Comparison of ENCODE assay signal across 8 cellular contexts in the genomic region with DNA sequence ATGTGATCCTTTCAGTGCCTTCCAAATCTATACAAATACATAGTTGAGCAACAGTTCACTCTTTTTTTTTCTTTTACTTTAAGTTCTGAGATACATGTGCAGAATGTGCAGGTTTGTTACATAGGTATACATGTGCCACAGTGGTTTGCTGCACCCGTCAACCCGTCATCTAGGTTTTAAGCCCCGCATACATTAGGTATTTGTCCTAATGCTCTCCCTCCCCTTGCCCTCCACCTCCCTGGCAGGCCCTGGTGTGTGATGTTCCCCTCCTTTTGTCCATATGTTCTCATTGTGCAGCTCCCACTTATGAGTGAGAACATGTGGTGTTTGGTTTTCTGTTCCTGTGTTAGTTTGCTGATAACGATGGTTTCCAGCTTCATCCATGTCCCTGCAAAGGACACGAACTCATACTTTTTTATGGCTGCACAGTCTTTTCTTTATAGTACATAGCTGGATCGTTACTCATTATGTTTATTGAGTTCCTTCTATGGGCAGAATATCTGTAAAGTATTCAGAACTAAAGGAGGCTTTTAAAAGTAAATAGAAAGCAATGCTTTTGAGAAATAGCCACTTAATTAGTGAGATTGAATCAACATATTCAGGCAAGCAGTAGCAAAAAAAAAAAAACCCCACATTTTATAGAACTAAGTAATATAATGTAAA.
DNase-seq lines count a peak whose midpoint lies in the region; ATAC-seq, FAIRE-seq and TF ChIP-seq lines count a peak whose summit lies in the region.
"Not testable (repeated sequence)": the region's sequence is repeated elsewhere in the genome, so short reads cannot be mapped to it uniquely, and the experiment has no call there.

No MANE protein-coding gene starts in this region.

- not testable (repeated sequence) for BruUV-seq in Panc1 (replicated peaks; lab: Mats Ljungman, UMichigan)

- not testable (repeated sequence) for H3K4me3 Mint-ChIP-seq in astrocyte (ENCODE audit: unreplicated experiment); mesothelial cell of epicardium
- peak overlapping the region; percentile 43 for H3K4me3 Mint-ChIP-seq in type B pancreatic cell

- H3K27me3 ChIP-seq in Panc1 (ENCODE audit: control insufficient read depth, insufficient read depth, low read length); astrocyte (ENCODE audit: insufficient read depth, low read length): not testable (repeated sequence)

- H3K36me3 ChIP-seq in Panc1 (ENCODE audit: control insufficient read depth, insufficient read depth, low read length); astrocyte (ENCODE audit: insufficient read depth, low read length): not testable (repeated sequence)

- H3K79me2 ChIP-seq in astrocyte (ENCODE audit: insufficient read depth, low read length): not testable (repeated sequence)

- not testable (repeated sequence) for H3K27ac ChIP-seq in Panc1 (ENCODE audit: low read length)
- peak overlapping the region; percentile 49 for H3K27ac ChIP-seq in astrocyte (ENCODE audit: low read depth, low read length)

- peak overlapping the region; percentile 2 for H3K27ac Mint-ChIP-seq in astrocyte (ENCODE audit: unreplicated experiment)
- H3K27ac Mint-ChIP-seq in mesothelial cell of epicardium: peak overlapping the region; percentile 58
- peak overlapping the region; percentile 76 for H3K27ac Mint-ChIP-seq in type B pancreatic cell

- not testable (repeated sequence) for FAIRE-seq in astrocyte (lab: Jason Lieb, UNC)

- TF ChIP-seq CTCF in Panc1 (IDR thresholded peaks at IDR 0.05); astrocyte (IDR thresholded peaks at IDR 0.05; ENCODE audit: insufficient read depth, low read depth, low read length); fibroblast of pulmonary artery (IDR thresholded peaks at IDR 0.05; ENCODE audit: low read length, missing control alignments); mesothelial cell of epicardium (IDR thresholded peaks at IDR 0.05; ENCODE audit: unreplicated experiment); type B pancreatic cell (conservative IDR thresholded peaks at IDR 0.05): not testable (repeated sequence)

- peaks cover 22% of the 10 kb centered on the region for H3K4me1 Mint-ChIP-seq in astrocyte (ENCODE audit: low read depth, unreplicated experiment)
- H3K4me1 Mint-ChIP-seq in mesothelial cell of epicardium: peaks cover 24% of the 10 kb centered on the region
- peaks cover 14% of the 10 kb centered on the region for H3K4me1 Mint-ChIP-seq in type B pancreatic cell (ENCODE audit: unreplicated experiment)

- CTCF ChIA-PET in Panc1 (lab: Charles Lee): not testable (repeated sequence)

- not testable (repeated sequence) for H3K4me1 ChIP-seq in Panc1 (ENCODE audit: control insufficient read depth, insufficient read depth, low read length)
- peaks cover 15% of the 10 kb centered on the region for H3K4me1 ChIP-seq in astrocyte (ENCODE audit: insufficient read depth, low read length)

- not testable (repeated sequence) for H3K4me3 ChIP-seq in Panc1 (ENCODE audit: low read depth in 2 of 2, low read length in 2 of 2); astrocyte (ENCODE audit: insufficient read depth, low read depth, low read length); fibroblast of pulmonary artery (replicated peaks; ENCODE audit: low read depth, low read length)

- ATAC-seq in Panc1: peak; percentile 53

- peak; percentile 71 for DNase-seq in DMS 273 (lab: John Stamatoyannopoulos, UW; ENCODE audit: unreplicated experiment)
- peak; percentile 22 for DNase-seq in M059J (ENCODE audit: low read depth)
- DNase-seq in NCI-H524 treated with DMSO at 0.1 percent for 48 hours (lab: John Stamatoyannopoulos, UW): peak; percentile 80
- DNase-seq in Panc1 (ENCODE audit: low read depth, low spot score); astrocyte (ENCODE audit: low read depth); mesothelial cell of epicardium (ENCODE audit: low spot score in 2 of 2, unreplicated experiment in 2 of 2); type B pancreatic cell (ENCODE audit: extremely low spot score, unreplicated experiment): not testable (repeated sequence)
- DNase-seq in fibroblast of pulmonary artery (ENCODE audit: low read depth): peak; percentile 14

- peak overlapping the region; percentile 65 for H3K4me2 ChIP-seq in astrocyte (ENCODE audit: low read length)

- intact Hi-C loops in Panc1 (cut with micrococcal nuclease; ENCODE audit: unreplicated experiment): loop anchor here (2.0 kb wide), 1 partner anchor 610 kb away; no protein-coding TSS in a partner anchor

- H3K9me3 ChIP-seq in Panc1 (ENCODE audit: control insufficient read depth, insufficient read depth, low read depth, low read length); astrocyte (ENCODE audit: insufficient read depth, low read depth, low read length): not testable (repeated sequence)

- in situ Hi-C loops in Panc1 (cut with HindIII; ENCODE audit: low pct_unique_long_range_greater_than_20kb, low sequenced_read_pairs): not testable (repeated sequence)

- not testable (repeated sequence) for H4K20me1 ChIP-seq in astrocyte (ENCODE audit: insufficient read depth, low read length)

- not testable (repeated sequence) for H3K9ac ChIP-seq in astrocyte (ENCODE audit: low read length)

- not testable (repeated sequence) for H2AFZ ChIP-seq in astrocyte (ENCODE audit: low read depth, low read length)

- H3K9me3 Mint-ChIP-seq in astrocyte (ENCODE audit: unreplicated experiment); mesothelial cell of epicardium; type B pancreatic cell: not testable (repeated sequence)

- not testable (repeated sequence) for H3K36me3 Mint-ChIP-seq in astrocyte (ENCODE audit: low read depth, unreplicated experiment); mesothelial cell of epicardium; type B pancreatic cell

- POLR2A ChIA-PET in Panc1 (lab: Charles Lee): not testable (repeated sequence)

- not testable (repeated sequence) for H3K27me3 Mint-ChIP-seq in astrocyte (ENCODE audit: low read depth, unreplicated experiment); mesothelial cell of epicardium (ENCODE audit: low read depth); type B pancreatic cell

Comparison
In these comparisons a context has a peak if more than half of its experiments do, and no peak if none do; other contexts are left out.
1. H3K27ac Mint-ChIP-seq: peak in every context shown above with its lines; median percentile 76 in type B pancreatic cell; 58 in mesothelial cell of epicardium; 2 in astrocyte.